8 cellular contexts compared by ENCODE assay signal in genomic region chr14:103500148-103500990, GRCh38. TPM values are rescaled to one million over a fixed set of nuclear protein-coding genes. Genes with fewer than 3 reads are reported as not detected.
A peak's percentile ranks its signal among the peaks of the same experiment; 100 is the strongest.
DNase-seq lines count a peak whose midpoint lies in the region; ATAC-seq and TF ChIP-seq lines count a peak whose summit lies in the region.

No MANE protein-coding gene starts in this region.

- H3K27me3 ChIP-seq in AG04450 (ENCODE audit: control insufficient read depth, insufficient read depth, low read length) = no peaks in the 10 kb centered on the region
- H3K27me3 ChIP-seq in kidney epithelial cell (ENCODE audit: control insufficient read depth, insufficient read depth, low read length) = no peaks in the 10 kb centered on the region

- POLR2A ChIA-PET in AG04450 (lab: Yijun Ruan, JAX) = no interaction called here

- H3K36me3 ChIP-seq in kidney epithelial cell (ENCODE audit: control insufficient read depth, insufficient read depth, low read length) = peaks cover 6% of the 10 kb centered on the region

- TF ChIP-seq CTCF in AG04450 (IDR thresholded peaks at IDR 0.05; ENCODE audit: low read depth, low read length) = peak; percentile 98
- TF ChIP-seq CTCF in kidney epithelial cell (IDR thresholded peaks at IDR 0.05; ENCODE audit: insufficient read depth, low read length, poor library complexity, severe bottlenecking) = peak; percentile 98

- H3K4me3 ChIP-seq in AG04450 (ENCODE audit: low read depth, low read length) (no peak overlapping the region), kidney epithelial cell (ENCODE audit: low read depth, low read length) (no peak overlapping the region)

- no peaks in the 10 kb centered on the region for H3K9me3 ChIP-seq in AG04450 (ENCODE audit: control insufficient read depth, insufficient read depth, low read length)

- ATAC-seq in GM21529 (IDR thresholded peaks at IDR 0.05; ENCODE audit: unreplicated experiment) (peak; percentile 67), GM19467 (IDR thresholded peaks at IDR 0.05; ENCODE audit: unreplicated experiment) (no peak)
- peak; percentile 84 to 86 for ATAC-seq in activated CD4-positive, CD25-positive, alpha-beta regulatory T cell treated with anti-CD3 and anti-CD28 coated beads, Interleukin-2, amount 50 U/mL, for 24 hours

- CTCF ChIA-PET in AG04450 (lab: Charles Lee) = interaction anchor here (0.5 to 3.1 kb wide), 15 partner anchors 8 to 1062 kb away, joined by 3 to 26 read pairs (median 5); no protein-coding TSS in a partner anchor

- DNase-seq in AG04450 (ENCODE audit: low read depth, low spot score) (peak; percentile 66), NCI-H2227 (lab: John Stamatoyannopoulos, UW; ENCODE audit: unreplicated experiment) (peak; percentile 89), kidney epithelial cell (ENCODE audit: low read depth) (no peak)
- DNase-seq in central memory CD4-positive, alpha-beta T cell = peak; percentile 62
- DNase-seq in stimulated activated CD4-positive, alpha-beta T cell treated with anti-CD3 and anti-CD28 coated beads, Interleukin-15, amount 100 ng/mL, for 48 hours (ENCODE audit: low read depth in 2 of 2) = peak; percentile 62 to 73

- H3K27ac ChIP-seq in AG04450 (ENCODE audit: low read depth, low read length) = no peak overlapping the region

RNA-seq across cellular contexts. Expression of gene CKB, which starts 22.3 kb away (rescaled TPM):
- 11.7 and 12.9 TPM in 2 replicates for polyA plus RNA-seq in AG04450 (2011; rRNA removed)
- polyA minus RNA-seq in AG04450 (2011; rRNA and poly(A)+ RNA removed) = 7.0 and 8.3 TPM in 2 replicates
- total RNA-seq in kidney epithelial cell = 67.7 and 78.7 TPM in 2 replicates

RNA-seq across cellular contexts. Expression of gene TRMT61A, which starts 28.6 kb away (rescaled TPM):
- 4.4 and 6.1 TPM in 2 replicates for polyA plus RNA-seq in AG04450 (2011; rRNA removed)
- polyA minus RNA-seq in AG04450 (2011; rRNA and poly(A)+ RNA removed) = 2.7 and 3.7 TPM in 2 replicates
- 15.6 and 17.1 TPM in 2 replicates for total RNA-seq in kidney epithelial cell
